In genomic region chr15:42920281-42921048, GRCh38 we compare ENCODE assay signal across 1 cellular context.
TF ChIP-seq lines count a peak whose summit lies in the region.

TSS of gene TTBK2 (minus strand) at chr15:42920778. CDS start at chr15:42878617, 42,161 bp downstream.

TF ChIP-seq in HEK293, 187 proteins besides CTCF, POLR2A, EP300 and RAD21 (continued from another document and continues in another):
- TF ChIP-seq ZBTB49 (tag by site-specific recombination; IDR thresholded peaks at IDR 0.05; ENCODE audit: low read depth) (no peak), YY2 (tag by site-specific recombination; IDR thresholded peaks at IDR 0.05) (no peak), ZNF692 (tag by site-specific recombination; IDR thresholded peaks at IDR 0.05) (no peak), ZNF785 (tag by site-specific recombination; IDR thresholded peaks at IDR 0.05) (no peak), KLF8 (tag by site-specific recombination; IDR thresholded peaks at IDR 0.05) (peak; percentile 35; the same call in 1 of the 2 replicates), ZBTB1 (tag by site-specific recombination; IDR thresholded peaks at IDR 0.05) (no peak), PRDM2 (tag by site-specific recombination; IDR thresholded peaks at IDR 0.05; ENCODE audit: borderline replicate concordance) (no peak), INSM2 (tag by site-specific recombination; IDR thresholded peaks at IDR 0.05) (no peak), ZNF521 (tag by site-specific recombination; IDR thresholded peaks at IDR 0.05) (no peak), ZNF423 (tag by site-specific recombination; IDR thresholded peaks at IDR 0.05) (no peak), ZNF449 (tag by site-specific recombination; IDR thresholded peaks at IDR 0.05) (no peak), HOXC10 (CRISPR knock-in tag; IDR thresholded peaks at IDR 0.05) (no peak), PBX3 (CRISPR knock-in tag; IDR thresholded peaks at IDR 0.05) (peak; percentile 97), ZNF350 (tag by site-specific recombination; IDR thresholded peaks at IDR 0.05) (no peak), ZNF791 (tag by site-specific recombination; IDR thresholded peaks at IDR 0.05) (no peak), ZNF548 (tag by site-specific recombination; IDR thresholded peaks at IDR 0.05) (no peak), HOXD13 (CRISPR knock-in tag; IDR thresholded peaks at IDR 0.05; ENCODE audit: borderline replicate concordance) (no peak), ZFP37 (tag by site-specific recombination; IDR thresholded peaks at IDR 0.05) (no peak), ZNF138 (tag by site-specific recombination; IDR thresholded peaks at IDR 0.05; ENCODE audit: borderline replicate concordance) (no peak), ZSCAN5A (tag by site-specific recombination; IDR thresholded peaks at IDR 0.05) (no peak), ZBTB48 (tag by site-specific recombination; IDR thresholded peaks at IDR 0.05) (no peak), ZNF549 (tag by site-specific recombination; IDR thresholded peaks at IDR 0.05) (no peak), ZBTB6 (tag by site-specific recombination; IDR thresholded peaks at IDR 0.05) (no peak), ZNF76 (tag by site-specific recombination; IDR thresholded peaks at IDR 0.05; ENCODE audit: borderline replicate concordance, low read depth) (no peak), ZNF830 (tag by site-specific recombination; IDR thresholded peaks at IDR 0.05; ENCODE audit: low read depth) (no peak), KLF9 (tag by site-specific recombination; IDR thresholded peaks at IDR 0.05; ENCODE audit: low read depth) (peak; percentile 95), ZNF239 (tag by site-specific recombination; IDR thresholded peaks at IDR 0.05) (no peak), OVOL3 (tag by site-specific recombination; IDR thresholded peaks at IDR 0.05) (peak; percentile 96), ZBTB17 (tag by site-specific recombination; IDR thresholded peaks at IDR 0.05) (no peak; the same call in 1 of the 2 replicates), ZNF488 (tag by site-specific recombination; IDR thresholded peaks at IDR 0.05) (no peak), ZNF777 (tag by site-specific recombination; IDR thresholded peaks at IDR 0.05; ENCODE audit: borderline replicate concordance) (no peak), BCL11A (tag by site-specific recombination; IDR thresholded peaks at IDR 0.05; ENCODE audit: low read depth) (no peak), ZNF560 (tag by site-specific recombination; IDR thresholded peaks at IDR 0.05; ENCODE audit: borderline replicate concordance) (no peak), ZNF23 (tag by site-specific recombination; IDR thresholded peaks at IDR 0.05; ENCODE audit: borderline replicate concordance) (no peak), YY1 (tag by site-specific recombination; IDR thresholded peaks at IDR 0.05) (no peak), ZNF544 (tag by site-specific recombination; IDR thresholded peaks at IDR 0.05) (no peak), ZNF398 (tag by site-specific recombination; IDR thresholded peaks at IDR 0.05) (peak; percentile 89), ZBTB21 (tag by site-specific recombination; IDR thresholded peaks at IDR 0.05) (no peak), IKZF3 (tag by site-specific recombination; IDR thresholded peaks at IDR 0.05) (no peak), ZNF248 (tag by site-specific recombination; IDR thresholded peaks at IDR 0.05) (no peak)
